18 cellular contexts compared by ENCODE assay signal in the genomic region with DNA sequence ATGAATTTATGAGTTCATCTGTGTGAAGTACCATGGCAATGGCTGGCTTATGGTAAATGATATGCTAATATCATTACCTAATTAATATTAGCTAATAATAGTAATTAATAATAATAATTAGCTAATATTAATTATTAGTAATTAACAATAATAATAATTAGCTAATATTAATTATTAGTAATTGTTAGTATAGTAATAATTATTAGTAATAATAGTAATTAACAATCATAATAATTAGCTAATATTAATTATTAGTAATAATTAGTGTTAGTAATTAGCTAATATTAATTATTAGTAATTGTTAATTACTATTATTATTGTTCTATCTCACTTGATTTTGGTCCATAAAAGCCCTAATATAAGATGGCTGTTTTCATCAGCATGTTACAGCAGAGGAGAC. TPM values are rescaled to one million over a fixed set of nuclear protein-coding genes. Genes with fewer than 3 reads are reported as not detected.
"Had no signal": no experiment of that assay in that cellular context is flagged by ENCODE, and none has a peak within 500 bp of the region (broad histone marks: within the 10 kb centered on the region; RNA-seq: fewer than 3 reads in every experiment).

No MANE protein-coding gene starts in this region.

- H3K27ac ChIP-seq: left ventricle myocardium inferior, right lobe of liver, SJSA1 had no signal

- H3K4me1 ChIP-seq: prostate gland, right lobe of liver, SJSA1 had no signal

- H3K4me1 Mint-ChIP-seq: activated naive CD8-positive, alpha-beta T cell treated with anti-CD3 and anti-CD28 coated beads, Interleukin-2, amount 10 ng/mL, durations not matched to agents 7 days and 5 days; natural killer cell had no signal

- H3K27ac Mint-ChIP-seq: activated naive CD8-positive, alpha-beta T cell treated with anti-CD3 and anti-CD28 coated beads, Interleukin-2, amount 10 ng/mL, durations not matched to agents 7 days and 5 days; natural killer cell; T-helper 2 cell treated with Interferon-gamma antibody and Interleukin-4, amounts not matched to agents 5 μg/mL and 100 μg/mL, for 36 hours had no signal

- H3K36me3 Mint-ChIP-seq: activated naive CD8-positive, alpha-beta T cell treated with anti-CD3 and anti-CD28 coated beads, Interleukin-2, amount 10 ng/mL, durations not matched to agents 7 days and 5 days; natural killer cell had no signal

- H3K36me3 ChIP-seq: left ventricle myocardium inferior, prostate gland, right lobe of liver, SJSA1 had no signal

- H3K9me3 Mint-ChIP-seq: activated naive CD8-positive, alpha-beta T cell treated with anti-CD3 and anti-CD28 coated beads, Interleukin-2, amount 10 ng/mL, durations not matched to agents 7 days and 5 days; T-helper 2 cell treated with Interferon-gamma antibody and Interleukin-4, amounts not matched to agents 5 μg/mL and 100 μg/mL, for 36 hours had no signal

- H3K4me3 ChIP-seq: left ventricle myocardium inferior, prostate gland, right lobe of liver, SJSA1 had no signal

- H3K4me3 Mint-ChIP-seq: activated naive CD8-positive, alpha-beta T cell treated with anti-CD3 and anti-CD28 coated beads, Interleukin-2, amount 10 ng/mL, durations not matched to agents 7 days and 5 days; natural killer cell; T-helper 2 cell treated with Interferon-gamma antibody and Interleukin-4, amounts not matched to agents 5 μg/mL and 100 μg/mL, for 36 hours; type B pancreatic cell had no signal

- FAIRE-seq: keratinocyte had no signal

- H3K27me3 ChIP-seq: right lobe of liver, SJSA1 had no signal

- DNase-seq: activated naive CD4-positive, alpha-beta T cell; activated naive CD8-positive, alpha-beta T cell treated with anti-CD3 and anti-CD28 coated beads, Interleukin-2, amount 10 ng/mL, durations not matched to agents 7 days and 5 days; activated T-cell treated with anti-CD3 and anti-CD28 coated beads for 4 hours; anterior cingulate cortex; cerebellar nuclear complex; hippocampal formation; left ventricle myocardium inferior; mesenchymal stem cell; natural killer cell; nucleus accumbens; right lobe of liver; stimulated activated CD4-positive, alpha-beta T cell treated with anti-CD3 and anti-CD28 coated beads, Interleukin-1b, Interleukin-23, amount 100 ng/mL, for 48 hours had no signal

- ATAC-seq: activated CD4-positive, CD25-positive, alpha-beta regulatory T cell treated with anti-CD3 and anti-CD28 coated beads, Interleukin-2, amount 50 U/mL, for 24 hours; natural killer cell; right lobe of liver had no signal

- H3K9me3 ChIP-seq: prostate gland, right lobe of liver, SJSA1 had no signal

RNA-seq across cellular contexts. Expression of gene RERG, which starts 19.8 kb away (rescaled TPM):
- total RNA-seq: activated naive CD8-positive, alpha-beta T cell treated with anti-CD3 and anti-CD28 coated beads, Interleukin-2, amount 10 ng/mL, durations not matched to agents 7 days and 5 days; natural killer cell; SJSA1 had no signal
- polyA plus RNA-seq: keratinocyte had no signal
